Comparison of ENCODE assay signal across 1 cellular context in the genomic region with DNA sequence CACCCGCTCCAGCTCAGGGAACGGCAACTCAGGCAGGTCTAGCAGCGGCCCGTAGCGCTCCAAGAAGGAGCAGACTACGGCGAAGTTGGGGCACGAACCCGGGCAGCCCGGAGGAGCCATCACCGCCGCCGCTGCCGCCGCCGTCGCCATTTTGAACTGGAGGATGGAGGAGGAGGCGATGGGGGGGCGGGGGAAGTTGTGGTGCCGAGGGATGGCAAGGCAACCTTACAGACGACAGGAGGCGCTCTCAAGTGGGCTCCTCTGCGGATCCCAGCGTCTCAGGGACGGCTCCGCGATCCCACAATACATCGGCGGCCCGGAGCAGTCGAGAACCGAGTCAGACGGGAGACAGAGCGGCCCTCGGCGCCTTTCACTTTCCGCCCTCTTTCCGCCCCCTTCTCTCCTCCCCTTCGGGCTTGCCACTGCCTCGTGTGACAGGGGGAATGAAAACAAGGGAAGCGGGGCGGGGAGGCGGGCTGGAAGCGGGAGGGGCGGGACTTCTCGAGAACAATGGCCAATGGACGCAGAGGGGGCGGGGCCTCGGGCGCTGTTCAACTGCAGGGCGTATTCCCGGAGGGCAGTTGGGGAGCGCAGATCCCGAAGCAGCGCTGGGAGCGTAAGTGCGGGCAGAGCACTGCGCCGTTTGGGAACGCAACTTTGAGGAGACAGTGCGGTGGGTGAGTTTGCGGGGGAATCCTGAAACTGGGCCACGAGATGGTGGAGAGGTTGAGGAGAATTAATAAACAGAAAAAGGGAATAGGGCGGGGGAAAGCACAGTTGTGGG.
A peak's percentile ranks its signal among the peaks of the same experiment; 100 is the strongest.
TF ChIP-seq lines count a peak whose summit lies in the region.

A gene (plus strand): TSS at position 580 of the 784 bp plus-strand sequence. CDS start 21,353 bp downstream, outside the sequence.
A gene with protein sequence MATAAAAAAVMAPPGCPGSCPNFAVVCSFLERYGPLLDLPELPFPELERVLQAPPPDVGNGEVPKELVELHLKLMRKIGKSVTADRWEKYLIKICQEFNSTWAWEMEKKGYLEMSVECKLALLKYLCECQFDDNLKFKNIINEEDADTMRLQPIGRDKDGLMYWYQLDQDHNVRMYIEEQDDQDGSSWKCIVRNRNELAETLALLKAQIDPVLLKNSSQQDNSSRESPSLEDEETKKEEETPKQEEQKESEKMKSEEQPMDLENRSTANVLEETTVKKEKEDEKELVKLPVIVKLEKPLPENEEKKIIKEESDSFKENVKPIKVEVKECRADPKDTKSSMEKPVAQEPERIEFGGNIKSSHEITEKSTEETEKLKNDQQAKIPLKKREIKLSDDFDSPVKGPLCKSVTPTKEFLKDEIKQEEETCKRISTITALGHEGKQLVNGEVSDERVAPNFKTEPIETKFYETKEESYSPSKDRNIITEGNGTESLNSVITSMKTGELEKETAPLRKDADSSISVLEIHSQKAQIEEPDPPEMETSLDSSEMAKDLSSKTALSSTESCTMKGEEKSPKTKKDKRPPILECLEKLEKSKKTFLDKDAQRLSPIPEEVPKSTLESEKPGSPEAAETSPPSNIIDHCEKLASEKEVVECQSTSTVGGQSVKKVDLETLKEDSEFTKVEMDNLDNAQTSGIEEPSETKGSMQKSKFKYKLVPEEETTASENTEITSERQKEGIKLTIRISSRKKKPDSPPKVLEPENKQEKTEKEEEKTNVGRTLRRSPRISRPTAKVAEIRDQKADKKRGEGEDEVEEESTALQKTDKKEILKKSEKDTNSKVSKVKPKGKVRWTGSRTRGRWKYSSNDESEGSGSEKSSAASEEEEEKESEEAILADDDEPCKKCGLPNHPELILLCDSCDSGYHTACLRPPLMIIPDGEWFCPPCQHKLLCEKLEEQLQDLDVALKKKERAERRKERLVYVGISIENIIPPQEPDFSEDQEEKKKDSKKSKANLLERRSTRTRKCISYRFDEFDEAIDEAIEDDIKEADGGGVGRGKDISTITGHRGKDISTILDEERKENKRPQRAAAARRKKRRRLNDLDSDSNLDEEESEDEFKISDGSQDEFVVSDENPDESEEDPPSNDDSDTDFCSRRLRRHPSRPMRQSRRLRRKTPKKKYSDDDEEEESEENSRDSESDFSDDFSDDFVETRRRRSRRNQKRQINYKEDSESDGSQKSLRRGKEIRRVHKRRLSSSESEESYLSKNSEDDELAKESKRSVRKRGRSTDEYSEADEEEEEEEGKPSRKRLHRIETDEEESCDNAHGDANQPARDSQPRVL (N-terminal part only) (minus strand): TSS at position 158 of the 784 bp plus-strand sequence. CDS start 8 bp downstream, at position 150.

TF ChIP-seq in SK-N-SH, 30 proteins besides CTCF, POLR2A, EP300 and RAD21:
- TF ChIP-seq, protein P1, sequence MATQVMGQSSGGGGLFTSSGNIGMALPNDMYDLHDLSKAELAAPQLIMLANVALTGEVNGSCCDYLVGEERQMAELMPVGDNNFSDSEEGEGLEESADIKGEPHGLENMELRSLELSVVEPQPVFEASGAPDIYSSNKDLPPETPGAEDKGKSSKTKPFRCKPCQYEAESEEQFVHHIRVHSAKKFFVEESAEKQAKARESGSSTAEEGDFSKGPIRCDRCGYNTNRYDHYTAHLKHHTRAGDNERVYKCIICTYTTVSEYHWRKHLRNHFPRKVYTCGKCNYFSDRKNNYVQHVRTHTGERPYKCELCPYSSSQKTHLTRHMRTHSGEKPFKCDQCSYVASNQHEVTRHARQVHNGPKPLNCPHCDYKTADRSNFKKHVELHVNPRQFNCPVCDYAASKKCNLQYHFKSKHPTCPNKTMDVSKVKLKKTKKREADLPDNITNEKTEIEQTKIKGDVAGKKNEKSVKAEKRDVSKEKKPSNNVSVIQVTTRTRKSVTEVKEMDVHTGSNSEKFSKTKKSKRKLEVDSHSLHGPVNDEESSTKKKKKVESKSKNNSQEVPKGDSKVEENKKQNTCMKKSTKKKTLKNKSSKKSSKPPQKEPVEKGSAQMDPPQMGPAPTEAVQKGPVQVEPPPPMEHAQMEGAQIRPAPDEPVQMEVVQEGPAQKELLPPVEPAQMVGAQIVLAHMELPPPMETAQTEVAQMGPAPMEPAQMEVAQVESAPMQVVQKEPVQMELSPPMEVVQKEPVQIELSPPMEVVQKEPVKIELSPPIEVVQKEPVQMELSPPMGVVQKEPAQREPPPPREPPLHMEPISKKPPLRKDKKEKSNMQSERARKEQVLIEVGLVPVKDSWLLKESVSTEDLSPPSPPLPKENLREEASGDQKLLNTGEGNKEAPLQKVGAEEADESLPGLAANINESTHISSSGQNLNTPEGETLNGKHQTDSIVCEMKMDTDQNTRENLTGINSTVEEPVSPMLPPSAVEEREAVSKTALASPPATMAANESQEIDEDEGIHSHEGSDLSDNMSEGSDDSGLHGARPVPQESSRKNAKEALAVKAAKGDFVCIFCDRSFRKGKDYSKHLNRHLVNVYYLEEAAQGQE (IDR thresholded peaks at IDR 0.05; ENCODE audit: low read depth, low read length) = peak; percentile 34
- TF ChIP-seq EZH2phosphoT487 (IDR thresholded peaks at IDR 0.05; ENCODE audit: borderline replicate concordance, low read depth) = no peak
- peak; percentile 76; the same call in 1 of the 2 replicates for TF ChIP-seq ELF1 (IDR thresholded peaks at IDR 0.05)
- peak; percentile 95 for TF ChIP-seq TAF1 (IDR thresholded peaks at IDR 0.05; ENCODE audit: borderline replicate concordance, low read depth, low read length)
- TF ChIP-seq, protein P2, sequence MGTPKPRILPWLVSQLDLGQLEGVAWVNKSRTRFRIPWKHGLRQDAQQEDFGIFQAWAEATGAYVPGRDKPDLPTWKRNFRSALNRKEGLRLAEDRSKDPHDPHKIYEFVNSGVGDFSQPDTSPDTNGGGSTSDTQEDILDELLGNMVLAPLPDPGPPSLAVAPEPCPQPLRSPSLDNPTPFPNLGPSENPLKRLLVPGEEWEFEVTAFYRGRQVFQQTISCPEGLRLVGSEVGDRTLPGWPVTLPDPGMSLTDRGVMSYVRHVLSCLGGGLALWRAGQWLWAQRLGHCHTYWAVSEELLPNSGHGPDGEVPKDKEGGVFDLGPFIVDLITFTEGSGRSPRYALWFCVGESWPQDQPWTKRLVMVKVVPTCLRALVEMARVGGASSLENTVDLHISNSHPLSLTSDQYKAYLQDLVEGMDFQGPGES (IDR thresholded peaks at IDR 0.05; ENCODE audit: low read depth, low read length) = no peak
- TF ChIP-seq, protein P3, sequence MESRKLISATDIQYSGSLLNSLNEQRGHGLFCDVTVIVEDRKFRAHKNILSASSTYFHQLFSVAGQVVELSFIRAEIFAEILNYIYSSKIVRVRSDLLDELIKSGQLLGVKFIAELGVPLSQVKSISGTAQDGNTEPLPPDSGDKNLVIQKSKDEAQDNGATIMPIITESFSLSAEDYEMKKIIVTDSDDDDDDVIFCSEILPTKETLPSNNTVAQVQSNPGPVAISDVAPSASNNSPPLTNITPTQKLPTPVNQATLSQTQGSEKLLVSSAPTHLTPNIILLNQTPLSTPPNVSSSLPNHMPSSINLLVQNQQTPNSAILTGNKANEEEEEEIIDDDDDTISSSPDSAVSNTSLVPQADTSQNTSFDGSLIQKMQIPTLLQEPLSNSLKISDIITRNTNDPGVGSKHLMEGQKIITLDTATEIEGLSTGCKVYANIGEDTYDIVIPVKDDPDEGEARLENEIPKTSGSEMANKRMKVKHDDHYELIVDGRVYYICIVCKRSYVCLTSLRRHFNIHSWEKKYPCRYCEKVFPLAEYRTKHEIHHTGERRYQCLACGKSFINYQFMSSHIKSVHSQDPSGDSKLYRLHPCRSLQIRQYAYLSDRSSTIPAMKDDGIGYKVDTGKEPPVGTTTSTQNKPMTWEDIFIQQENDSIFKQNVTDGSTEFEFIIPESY (IDR thresholded peaks at IDR 0.05; ENCODE audit: borderline replicate concordance, low read depth) = no peak; the same call in 1 of the 2 replicates
- TF ChIP-seq GATA2 (CRISPR knock-in tag; IDR thresholded peaks at IDR 0.05) = no peak
- TF ChIP-seq, protein P4, sequence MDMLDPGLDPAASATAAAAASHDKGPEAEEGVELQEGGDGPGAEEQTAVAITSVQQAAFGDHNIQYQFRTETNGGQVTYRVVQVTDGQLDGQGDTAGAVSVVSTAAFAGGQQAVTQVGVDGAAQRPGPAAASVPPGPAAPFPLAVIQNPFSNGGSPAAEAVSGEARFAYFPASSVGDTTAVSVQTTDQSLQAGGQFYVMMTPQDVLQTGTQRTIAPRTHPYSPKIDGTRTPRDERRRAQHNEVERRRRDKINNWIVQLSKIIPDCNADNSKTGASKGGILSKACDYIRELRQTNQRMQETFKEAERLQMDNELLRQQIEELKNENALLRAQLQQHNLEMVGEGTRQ (IDR thresholded peaks at IDR 0.05; ENCODE audit: borderline replicate concordance, low read depth, low read length) = no peak
- peak; percentile 56 for TF ChIP-seq SMC3 (IDR thresholded peaks at IDR 0.05; ENCODE audit: low read depth, low read length)
- TF ChIP-seq RXRA (IDR thresholded peaks at IDR 0.05; ENCODE audit: borderline replicate concordance, low read depth) = no peak
- TF ChIP-seq YY1 (IDR thresholded peaks at IDR 0.05; ENCODE audit: low read depth) = peak; percentile 97
- TF ChIP-seq NFIC (IDR thresholded peaks at IDR 0.05; ENCODE audit: borderline replicate concordance) = no peak
- TF ChIP-seq TEAD4 (IDR thresholded peaks at IDR 0.05; ENCODE audit: borderline replicate concordance, insufficient read depth) = no peak
- no peak for TF ChIP-seq RCOR1 (IDR thresholded peaks at IDR 0.05; ENCODE audit: low read length)
- TF ChIP-seq, protein P5, sequence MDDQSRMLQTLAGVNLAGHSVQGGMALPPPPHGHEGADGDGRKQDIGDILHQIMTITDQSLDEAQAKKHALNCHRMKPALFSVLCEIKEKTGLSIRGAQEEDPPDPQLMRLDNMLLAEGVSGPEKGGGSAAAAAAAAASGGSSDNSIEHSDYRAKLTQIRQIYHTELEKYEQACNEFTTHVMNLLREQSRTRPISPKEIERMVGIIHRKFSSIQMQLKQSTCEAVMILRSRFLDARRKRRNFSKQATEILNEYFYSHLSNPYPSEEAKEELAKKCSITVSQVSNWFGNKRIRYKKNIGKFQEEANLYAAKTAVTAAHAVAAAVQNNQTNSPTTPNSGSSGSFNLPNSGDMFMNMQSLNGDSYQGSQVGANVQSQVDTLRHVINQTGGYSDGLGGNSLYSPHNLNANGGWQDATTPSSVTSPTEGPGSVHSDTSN (IDR thresholded peaks at IDR 0.05) = peak; percentile 25
- peak; percentile 99 for TF ChIP-seq SIN3A (IDR thresholded peaks at IDR 0.05; ENCODE audit: borderline replicate concordance, low read depth, low read length)
- peak; percentile 28; the same call in 1 of the 2 replicates for TF ChIP-seq TCF12 (IDR thresholded peaks at IDR 0.05)
- peak; percentile 92 for TF ChIP-seq POLR2AphosphoS5 (IDR thresholded peaks at IDR 0.05; ENCODE audit: low read depth, low read length)
- TF ChIP-seq GABPA (IDR thresholded peaks at IDR 0.05; ENCODE audit: low read depth) = peak; percentile 76
- no peak for TF ChIP-seq MEF2A (IDR thresholded peaks at IDR 0.05; ENCODE audit: borderline replicate concordance, low read depth)
- peak; percentile 87; the same call in 1 of the 2 replicates for TF ChIP-seq MXI1 (IDR thresholded peaks at IDR 0.05; ENCODE audit: low read depth, low read length)
- no peak; the same call in 1 of the 2 replicates for TF ChIP-seq RFX5 (IDR thresholded peaks at IDR 0.05; ENCODE audit: low read length)
- peak; percentile 69 for TF ChIP-seq CHD2 (IDR thresholded peaks at IDR 0.05; ENCODE audit: low read length, partially characterized antibody)
- TF ChIP-seq FOXJ3 (CRISPR knock-in tag; IDR thresholded peaks at IDR 0.05) = no peak; the same call in 1 of the 2 replicates
- TF ChIP-seq, protein P6, sequence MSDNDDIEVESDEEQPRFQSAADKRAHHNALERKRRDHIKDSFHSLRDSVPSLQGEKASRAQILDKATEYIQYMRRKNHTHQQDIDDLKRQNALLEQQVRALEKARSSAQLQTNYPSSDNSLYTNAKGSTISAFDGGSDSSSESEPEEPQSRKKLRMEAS (IDR thresholded peaks at IDR 0.05; ENCODE audit: low read depth) = peak; percentile 97
